22 cellular contexts compared by ENCODE assay signal in the genomic region with DNA sequence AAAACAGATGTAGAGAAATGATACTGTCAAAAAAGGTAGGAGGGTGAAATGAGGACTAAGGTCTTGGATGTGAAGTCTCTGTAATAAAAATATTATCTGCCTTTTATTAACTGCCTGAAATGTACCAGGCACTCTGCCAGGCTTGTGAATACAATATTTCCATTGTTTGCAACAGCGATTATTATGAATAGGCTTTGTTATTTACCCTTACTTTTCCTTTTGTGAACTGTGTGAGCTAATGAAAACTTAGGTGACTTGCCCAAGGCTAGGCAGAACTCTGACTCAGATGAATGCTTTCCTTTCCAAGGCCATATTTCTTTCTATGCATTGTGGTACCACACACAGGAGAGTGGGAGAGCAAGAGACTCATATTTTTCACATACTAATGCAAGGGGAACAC.
A peak's percentile ranks its signal among the peaks of the same experiment; 100 is the strongest.
DNase-seq lines count a peak whose midpoint lies in the region; ATAC-seq, FAIRE-seq and TF ChIP-seq lines count a peak whose summit lies in the region.
"Had no signal": no experiment of that assay in that cellular context is flagged by ENCODE, and none has a peak within 500 bp of the region (broad histone marks: within the 10 kb centered on the region; RNA-seq: fewer than 3 reads in every experiment).

No MANE protein-coding gene starts in this region.

- H3K4me3 Mint-ChIP-seq in MCF 10A (ENCODE audit: unreplicated experiment): no peak overlapping the region
- H3K4me3 Mint-ChIP-seq in activated T-helper 1 cell treated with anti-CD3 and anti-CD28 coated beads, Interleukin-12 subunit alpha, Interleukin-12 subunit beta, Interleukin-2, Interleukin-4 antibody, amounts not matched to agents 30 ng/mL and 10 ng/mL and 1 ng/mL, durations not matched to agents 14 hours and 24 hours and 36 hours: no peak overlapping the region
- H3K4me3 Mint-ChIP-seq in CD4-positive, alpha-beta T cell: no peak overlapping the region
- H3K4me3 Mint-ChIP-seq: CD4-positive, alpha-beta memory T cell; neural crest cell had no signal

- peaks cover 9% of the 10 kb centered on the region for H3K4me1 Mint-ChIP-seq in MCF 10A (ENCODE audit: insufficient read depth, unreplicated experiment)
- no peaks in the 10 kb centered on the region for H3K4me1 Mint-ChIP-seq in activated T-helper 1 cell treated with anti-CD3 and anti-CD28 coated beads, Interleukin-12 subunit alpha, Interleukin-12 subunit beta, Interleukin-2, Interleukin-4 antibody, amounts not matched to agents 30 ng/mL and 10 ng/mL and 1 ng/mL, durations not matched to agents 14 hours and 24 hours and 36 hours (ENCODE audit: low read depth)
- no peaks in the 10 kb centered on the region for H3K4me1 Mint-ChIP-seq in CD4-positive, alpha-beta T cell (ENCODE audit: low read depth)
- H3K4me1 Mint-ChIP-seq: CD4-positive, alpha-beta memory T cell had no signal

- H3K4me1 ChIP-seq in kidney (ENCODE audit: control insufficient read depth in 1 of 2, insufficient read depth in 1 of 2, low read depth in 1 of 2, low read length in 2 of 2): no peaks in the 10 kb centered on the region
- H3K4me1 ChIP-seq: spleen had no signal

- no TSS peak for BruUV-seq in MCF 10A (replicated peaks; lab: Mats Ljungman, UMichigan)

- no peaks in the 10 kb centered on the region for H3K9me3 Mint-ChIP-seq in MCF 10A (ENCODE audit: unreplicated experiment)
- peaks cover 13% of the 10 kb centered on the region for H3K9me3 Mint-ChIP-seq in activated T-helper 1 cell treated with anti-CD3 and anti-CD28 coated beads, Interleukin-12 subunit alpha, Interleukin-12 subunit beta, Interleukin-2, Interleukin-4 antibody, amounts not matched to agents 30 ng/mL and 10 ng/mL and 1 ng/mL, durations not matched to agents 14 hours and 24 hours and 36 hours
- peaks cover 13% of the 10 kb centered on the region for H3K9me3 Mint-ChIP-seq in CD4-positive, alpha-beta T cell
- H3K9me3 Mint-ChIP-seq: neural crest cell had no signal

- peak overlapping the region; percentile 4 for H3K27ac Mint-ChIP-seq in MCF 10A (ENCODE audit: low read depth, unreplicated experiment)
- no peak overlapping the region for H3K27ac Mint-ChIP-seq in activated T-helper 1 cell treated with anti-CD3 and anti-CD28 coated beads, Interleukin-12 subunit alpha, Interleukin-12 subunit beta, Interleukin-2, Interleukin-4 antibody, amounts not matched to agents 30 ng/mL and 10 ng/mL and 1 ng/mL, durations not matched to agents 14 hours and 24 hours and 36 hours
- H3K27ac Mint-ChIP-seq in CD4-positive, alpha-beta T cell: no peak overlapping the region
- H3K27ac Mint-ChIP-seq: CD4-positive, alpha-beta memory T cell had no signal

- H3K9ac ChIP-seq in kidney (ENCODE audit: low read length in 2 of 2): no peak overlapping the region

- POLR2A ChIA-PET in MCF 10A (lab: Yijun Ruan, JAX): no interaction called here
- POLR2A ChIA-PET in CD4-positive, alpha-beta T cell (lab: Charles Lee): no interaction called here

- intact Hi-C loops in MCF 10A (cut with micrococcal nuclease) (no loop called here), kidney (cut with DNase I) (no loop called here)
- intact Hi-C loops in activated T-helper 1 cell treated with anti-CD3 and anti-CD28 coated beads, Interleukin-12 subunit alpha, Interleukin-12 subunit beta, Interleukin-2, Interleukin-4 antibody, amounts not matched to agents 30 ng/mL and 10 ng/mL and 1 ng/mL, durations not matched to agents 14 hours and 24 hours and 36 hours (cut with micrococcal nuclease): no loop called here
- intact Hi-C loops in CD4-positive, alpha-beta T cell (cut with DNase I, micrococcal nuclease): no loop called here

- no peaks in the 10 kb centered on the region for H3K27me3 Mint-ChIP-seq in MCF 10A (ENCODE audit: insufficient read depth, unreplicated experiment)
- no peaks in the 10 kb centered on the region for H3K27me3 Mint-ChIP-seq in activated T-helper 1 cell treated with anti-CD3 and anti-CD28 coated beads, Interleukin-12 subunit alpha, Interleukin-12 subunit beta, Interleukin-2, Interleukin-4 antibody, amounts not matched to agents 30 ng/mL and 10 ng/mL and 1 ng/mL, durations not matched to agents 14 hours and 24 hours and 36 hours (ENCODE audit: insufficient read depth)
- no peaks in the 10 kb centered on the region for H3K27me3 Mint-ChIP-seq in CD4-positive, alpha-beta T cell
- H3K27me3 Mint-ChIP-seq: CD4-positive, alpha-beta memory T cell had no signal

- ATAC-seq in CD4-positive, alpha-beta T cell (ENCODE audit: poor library complexity): no peak
- ATAC-seq: esophagus mucosa, left lobe of liver had no signal

- H3K36me3 Mint-ChIP-seq in MCF 10A (ENCODE audit: insufficient read depth, unreplicated experiment): no peaks in the 10 kb centered on the region
- no peaks in the 10 kb centered on the region for H3K36me3 Mint-ChIP-seq in activated T-helper 1 cell treated with anti-CD3 and anti-CD28 coated beads, Interleukin-12 subunit alpha, Interleukin-12 subunit beta, Interleukin-2, Interleukin-4 antibody, amounts not matched to agents 30 ng/mL and 10 ng/mL and 1 ng/mL, durations not matched to agents 14 hours and 24 hours and 36 hours (ENCODE audit: low read depth)
- no peaks in the 10 kb centered on the region for H3K36me3 Mint-ChIP-seq in CD4-positive, alpha-beta T cell (ENCODE audit: low read depth)
- H3K36me3 Mint-ChIP-seq: CD4-positive, alpha-beta memory T cell had no signal

- H3K4me3 ChIP-seq in kidney (ENCODE audit: low read length in 2 of 2): no peak overlapping the region
- H3K4me3 ChIP-seq: spleen had no signal

- CTCF ChIA-PET in MCF 10A (lab: Yijun Ruan, JAX): interaction anchor here (1.5 kb wide), 1 partner anchor 730 kb away, joined by 3 read pairs; no protein-coding TSS in a partner anchor
- CTCF ChIA-PET in CD4-positive, alpha-beta T cell (lab: Charles Lee): no interaction called here

- H3K27ac ChIP-seq in kidney (ENCODE audit: low read depth in 2 of 2, low read length in 2 of 2): no peak overlapping the region
- no peak overlapping the region for H3K27ac ChIP-seq in CD4-positive, alpha-beta T cell (ENCODE audit: low read depth, low read length)
- H3K27ac ChIP-seq: spleen had no signal

- no peak for TF ChIP-seq CTCF in MCF 10A (IDR thresholded peaks at IDR 0.05; ENCODE audit: unreplicated experiment)
- no peak for TF ChIP-seq CTCF in kidney (IDR thresholded peaks at IDR 0.05; ENCODE audit: borderline replicate concordance, extremely low read depth, insufficient read depth)
- TF ChIP-seq CTCF in CD4-positive, alpha-beta T cell (IDR thresholded peaks at IDR 0.05): no peak

- peak; percentile 24 for DNase-seq in H4 (ENCODE audit: low spot score)
- DNase-seq in NCI-H1417 (lab: John Stamatoyannopoulos, UW): peak in 2 of 3 experiments; percentile 52 to 83
- peak; percentile 23 for DNase-seq in MCF 10A (ENCODE audit: unreplicated experiment)
- peak; percentile 8 to 61 for DNase-seq in lung microvascular endothelial cell (ENCODE audit: low read depth in 2 of 2)
- no peak for DNase-seq in NCI-H2196 (lab: John Stamatoyannopoulos, UW; ENCODE audit: unreplicated experiment)
- no peak for DNase-seq in kidney
- no peak for DNase-seq in activated T-helper 1 cell treated with anti-CD3 and anti-CD28 coated beads, Interleukin-12 subunit alpha, Interleukin-12 subunit beta, Interleukin-2, Interleukin-4 antibody, amounts not matched to agents 30 ng/mL and 10 ng/mL and 1 ng/mL, durations not matched to agents 14 hours and 24 hours and 36 hours (ENCODE audit: low spot score)
- DNase-seq in CD4-positive, alpha-beta T cell: no peak
- DNase-seq: activated CD4-positive, alpha-beta T cell treated with anti-CD3 and anti-CD28 coated beads, Interleukin-2, amount 50 U/mL, for 1 hour; activated gamma-delta T cell; CD4-positive, alpha-beta memory T cell; central memory CD4-positive, alpha-beta T cell; DND-41; Karpas-422; NCI-H1436 treated with DMSO at 0.1 percent for 48 hours; NCI-H446; spleen; T-helper 1 cell had no signal

- H3K27me3 ChIP-seq in CD4-positive, alpha-beta T cell (ENCODE audit: control insufficient read depth, insufficient read depth, low read length): no peaks in the 10 kb centered on the region
- H3K27me3 ChIP-seq: spleen had no signal

- no peaks in the 10 kb centered on the region for H3K9me3 ChIP-seq in kidney (ENCODE audit: control insufficient read depth in 1 of 2, low read length in 2 of 2)
- H3K9me3 ChIP-seq in CD4-positive, alpha-beta T cell (ENCODE audit: control insufficient read depth, low read length): no peaks in the 10 kb centered on the region
- H3K9me3 ChIP-seq: spleen had no signal

- FAIRE-seq in kidney (lab: Jason Lieb, UNC): no peak
- FAIRE-seq: HTR-8/SVneo had no signal

- no peaks in the 10 kb centered on the region for H3K36me3 ChIP-seq in kidney (ENCODE audit: control insufficient read depth in 1 of 2, insufficient read depth in 2 of 2, low read length in 2 of 2)
- H3K36me3 ChIP-seq: spleen had no signal

Comparison
In these comparisons a context has a peak if more than half of its experiments do, and no peak if none do; other contexts are left out.
1. DNase-seq: peak in H4 (single experiment), NCI-H1417 (2 of 3), MCF 10A (single experiment) and lung microvascular endothelial cell (2 of 2); none in NCI-H2196 (single experiment), kidney (single experiment), activated T-helper 1 cell treated with anti-CD3 and anti-CD28 coated beads, Interleukin-12 subunit alpha, Interleukin-12 subunit beta, Interleukin-2, Interleukin-4 antibody, amounts not matched to agents 30 ng/mL and 10 ng/mL and 1 ng/mL, durations not matched to agents 14 hours and 24 hours and 36 hours (single experiment) and CD4-positive, alpha-beta T cell (0 of 10).